In the genomic region with DNA sequence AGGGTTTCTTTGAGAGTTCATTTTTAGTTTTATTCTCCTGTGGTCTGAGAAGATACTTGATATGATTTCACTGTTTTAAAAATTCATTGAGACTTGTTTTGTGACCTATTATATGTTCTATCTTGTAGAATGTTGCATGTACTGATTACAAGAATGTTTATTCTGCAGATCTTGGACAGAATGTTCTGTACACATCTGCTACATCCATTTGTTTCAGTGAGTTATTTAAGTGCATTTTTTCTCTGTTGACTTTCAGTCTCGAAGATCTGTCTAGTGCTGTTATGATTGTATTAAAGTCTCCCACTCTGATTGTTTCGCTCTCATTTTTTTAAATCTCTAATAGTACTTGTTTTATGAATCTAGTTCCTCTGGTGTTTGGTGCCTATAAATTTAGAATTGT, we compare ENCODE assay signal across 13 cellular contexts.
DNase-seq lines count a peak whose midpoint lies in the region; ATAC-seq and TF ChIP-seq lines count a peak whose summit lies in the region.
"Had no signal": no experiment of that assay in that cellular context is flagged by ENCODE, and none has a peak within 500 bp of the region (broad histone marks: within the 10 kb centered on the region; RNA-seq: fewer than 3 reads in every experiment).

No MANE protein-coding gene starts in this region.

- peak overlapping the region in 7 of 10 experiments; percentile 70 to 86 (median 74); a peak in 12 of 20 replicates for H3K4me3 ChIP-seq in BLaER1 treated with 17β-estradiol and CSF1 and Interleukin-3, amounts not matched to agents 10 nM and 100 nM
- H3K4me3 ChIP-seq in HL-60 (replicated peaks; ENCODE audit: insufficient read depth, low read length) (no peak overlapping the region), body of pancreas (no peak overlapping the region), thyroid gland (replicated peaks in 1 of 3) (no peak overlapping the region)
- H3K4me3 ChIP-seq: thoracic aorta had no signal

- no peaks in the 10 kb centered on the region for H3K36me3 ChIP-seq in BLaER1 treated with 17β-estradiol and CSF1 and Interleukin-3, amounts not matched to agents 10 nM and 100 nM
- no peaks in the 10 kb centered on the region for H3K36me3 ChIP-seq in body of pancreas (replicated peaks in 1 of 2; ENCODE audit: insufficient read depth in 1 of 2, low read depth in 2 of 2)
- no peaks in the 10 kb centered on the region for H3K36me3 ChIP-seq in thyroid gland
- H3K36me3 ChIP-seq: thoracic aorta had no signal

- H3K27me3 Mint-ChIP-seq in naive thymus-derived CD8-positive, alpha-beta T cell = no peaks in the 10 kb centered on the region

- H3K4me1 ChIP-seq in BLaER1 treated with 17β-estradiol and CSF1 and Interleukin-3, amounts not matched to agents 10 nM and 100 nM = peaks cover 63 to 91% (median 79%) of the 10 kb centered on the region in 10 experiments
- H3K4me1 ChIP-seq in body of pancreas = peaks cover 59% of the 10 kb centered on the region
- no peaks in the 10 kb centered on the region for H3K4me1 ChIP-seq in thyroid gland

- H3K36me3 Mint-ChIP-seq in naive thymus-derived CD8-positive, alpha-beta T cell = no peaks in the 10 kb centered on the region

- TF ChIP-seq POLR2A in body of pancreas (IDR thresholded peaks at IDR 0.05) = no peak
- no peak for TF ChIP-seq POLR2A in thyroid gland (IDR thresholded peaks at IDR 0.05)

- H3K4me1 Mint-ChIP-seq in naive thymus-derived CD8-positive, alpha-beta T cell = peaks cover 25 to 68% (median 43%) of the 10 kb centered on the region in 4 donors
- H3K4me1 Mint-ChIP-seq: neural crest cell had no signal

- intact Hi-C loops in body of pancreas (cut with DNase I) (no loop called here), thyroid gland (cut with DNase I) (no loop called here)

- H3K4me2 ChIP-seq in BLaER1 treated with 17β-estradiol and CSF1 and Interleukin-3, amounts not matched to agents 10 nM and 100 nM = peak overlapping the region; percentile 12 to 99 (median 95); a peak in 20 of 22 replicates

- ATAC-seq in body of pancreas = peak; percentile 39
- no peak for ATAC-seq in naive thymus-derived CD8-positive, alpha-beta T cell
- ATAC-seq in HG02973 (IDR thresholded peaks at IDR 0.05; ENCODE audit: unreplicated experiment) = no peak

- peak overlapping the region in 8 of 11 experiments; percentile 87 to 97 (median 96); a peak in 17 of 22 replicates for H3K27ac ChIP-seq in BLaER1 treated with 17β-estradiol and CSF1 and Interleukin-3, amounts not matched to agents 10 nM and 100 nM
- H3K27ac ChIP-seq in HL-60 (replicated peaks) (peak overlapping the region; percentile 96), body of pancreas (peak overlapping the region in 3 of 4 donors; percentile 80 to 87 (median 84)), thyroid gland (no peak overlapping the region)
- H3K27ac ChIP-seq: thoracic aorta had no signal

- H3K27ac Mint-ChIP-seq in naive thymus-derived CD8-positive, alpha-beta T cell = peak overlapping the region in 9 of 10 donors; percentile 15 to 98 (median 91)

- H3K9me3 ChIP-seq in BLaER1 treated with 17β-estradiol and CSF1 and Interleukin-3, amounts not matched to agents 10 nM and 100 nM (replicated peaks in 1 of 11) = no peaks in the 10 kb centered on the region
- no peaks in the 10 kb centered on the region for H3K9me3 ChIP-seq in body of pancreas
- no peaks in the 10 kb centered on the region for H3K9me3 ChIP-seq in thyroid gland
- H3K9me3 ChIP-seq: thoracic aorta had no signal

- 20 to 33% methylated on average over 2 of the region's 2 CpGs for WGBS in body of pancreas, 2 donors
- WGBS in thyroid gland, 2 donors = 60 to 62% methylated on average over 2 of the region's 2 CpGs

- H3K9me3 Mint-ChIP-seq in naive thymus-derived CD8-positive, alpha-beta T cell = no peaks in the 10 kb centered on the region

- no peaks in the 10 kb centered on the region; a peak in 1 of 22 replicates for H3K27me3 ChIP-seq in BLaER1 treated with 17β-estradiol and CSF1 and Interleukin-3, amounts not matched to agents 10 nM and 100 nM
- H3K27me3 ChIP-seq in HL-60 (ENCODE audit: insufficient read depth, poor library complexity, severe bottlenecking) = no peaks in the 10 kb centered on the region
- H3K27me3 ChIP-seq in body of pancreas = no peaks in the 10 kb centered on the region
- no peaks in the 10 kb centered on the region for H3K27me3 ChIP-seq in thyroid gland

- peak overlapping the region in 8 of 11 experiments; percentile 85 to 94 (median 92); a peak in 14 of 22 replicates for H3K9ac ChIP-seq in BLaER1 treated with 17β-estradiol and CSF1 and Interleukin-3, amounts not matched to agents 10 nM and 100 nM

- H4K20me1 ChIP-seq in BLaER1 treated with 17β-estradiol and CSF1 and Interleukin-3, amounts not matched to agents 10 nM and 100 nM = 0 out of 22 replicates have a peak, but pooled peaks cover 0 to 4% (median 0%) of the 10 kb centered on the region in 11 experiments

- POLR2A ChIA-PET in naive thymus-derived CD8-positive, alpha-beta T cell (lab: Charles Lee) = no interaction called here

- no peak for TF ChIP-seq CTCF in HL-60 (IDR thresholded peaks at IDR 0.05; ENCODE audit: insufficient read depth, low read length)
- no peak for TF ChIP-seq CTCF in body of pancreas (IDR thresholded peaks at IDR 0.05)
- TF ChIP-seq CTCF in thyroid gland (IDR thresholded peaks at IDR 0.05) = no peak

- DNase-seq in HL-60 (ENCODE audit: low read depth in 1 of 2, low spot score in 1 of 2) = no peak
- DNase-seq in body of pancreas = no peak
- DNase-seq in naive thymus-derived CD8-positive, alpha-beta T cell = no peak
- no peak for DNase-seq in 8988T
- no peak for DNase-seq in NCI-H1930 (lab: John Stamatoyannopoulos, UW)
- DNase-seq in thyroid gland = no peak
- DNase-seq: activated CD8-positive, alpha-beta memory T cell treated with anti-CD3 and anti-CD28 coated beads, Interleukin-2, amount 50 U/mL, for 4 hours; DMS79; NCI-H226 had no signal

- peak overlapping the region in 9 of 10 donors; percentile 89 to 100 (median 98) for H3K4me3 Mint-ChIP-seq in naive thymus-derived CD8-positive, alpha-beta T cell
- H3K4me3 Mint-ChIP-seq: neural crest cell had no signal

Comparison
In these comparisons a context has a peak if more than half of its experiments do, and no peak if none do; other contexts are left out.
1. H3K27ac ChIP-seq: peak in BLaER1 treated with 17β-estradiol and CSF1 and Interleukin-3, amounts not matched to agents 10 nM and 100 nM (8 of 11), HL-60 (single experiment) and body of pancreas (3 of 4); none in thyroid gland (0 of 3).
2. H3K4me3 ChIP-seq: peak in BLaER1 treated with 17β-estradiol and CSF1 and Interleukin-3, amounts not matched to agents 10 nM and 100 nM (7 of 10); none in HL-60 (single experiment), body of pancreas (0 of 2) and thyroid gland (0 of 3).